8 cellular contexts compared by ENCODE assay signal in the genomic region with DNA sequence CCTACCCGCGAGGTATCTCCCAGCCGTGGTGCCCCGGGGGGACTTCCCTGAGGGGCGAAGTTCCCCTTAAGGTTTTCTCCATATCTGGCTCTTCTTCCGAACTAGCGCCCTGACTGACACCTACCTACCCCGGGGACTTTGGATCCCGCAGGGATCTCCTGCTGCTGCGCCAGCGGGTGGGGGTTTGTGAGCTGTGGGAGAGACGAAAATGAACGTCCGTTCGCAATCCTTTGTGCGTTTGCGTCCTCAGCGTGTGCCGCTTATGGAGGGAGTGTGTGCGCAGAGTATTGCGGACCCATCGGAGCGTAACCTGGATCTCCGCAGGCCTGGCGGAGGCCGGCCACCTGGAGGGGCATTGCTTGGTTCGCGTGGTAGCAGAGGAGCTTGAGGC. TPM values are rescaled to one million over a fixed set of nuclear protein-coding genes. Genes with fewer than 3 reads are reported as not detected.
A peak's percentile ranks its signal among the peaks of the same experiment; 100 is the strongest.
DNase-seq lines count a peak whose midpoint lies in the region; ATAC-seq, FAIRE-seq and TF ChIP-seq lines count a peak whose summit lies in the region.

No MANE protein-coding gene starts in this region.

- peaks cover under 1% of the 10 kb centered on the region; the same call in 1 of the 2 replicates for H4K20me1 ChIP-seq in HepG2 (ENCODE audit: insufficient read depth, low read length)

- peaks cover 20% of the 10 kb centered on the region for H3K4me1 ChIP-seq in CD4-positive, CD25-positive, alpha-beta regulatory T cell (ENCODE audit: control insufficient read depth, insufficient read depth, low read length, poor library complexity, severe bottlenecking)
- H3K4me1 ChIP-seq in SJSA1 (replicated peaks): peaks cover 15% of the 10 kb centered on the region
- no peaks in the 10 kb centered on the region for H3K4me1 ChIP-seq in colonic mucosa
- peaks cover 44% of the 10 kb centered on the region for H3K4me1 ChIP-seq in HepG2 (ENCODE audit: insufficient read depth, low read length)

- TF ChIP-seq EP300 in HepG2 (IDR thresholded peaks at IDR 0.05; ENCODE audit: low read depth in 2 of 2, low read length in 2 of 2) (no peak), HepG2 (CRISPR knock-in tag; IDR thresholded peaks at IDR 0.05; ENCODE audit: borderline replicate concordance) (no peak)

- ATAC-seq in CD4-positive, CD25-positive, alpha-beta regulatory T cell (ENCODE audit: low read depth in 2 of 2): peak; percentile 5 to 8
- ATAC-seq in GM19395 (IDR thresholded peaks at IDR 0.05; ENCODE audit: unreplicated experiment) (peak; percentile 28), HepG2 (peak; percentile 74)
- ATAC-seq in stimulated activated effector memory CD8-positive, alpha-beta T cell treated with anti-CD3 and anti-CD28 coated beads, Interleukin-12 subunit alpha, Interleukin-12 subunit beta, amount 100 ng/mL, for 72 hours: peak; percentile 62

- intact Hi-C loops in colonic mucosa (cut with DNase I) (no loop called here), HepG2 (cut with micrococcal nuclease; ENCODE audit: unreplicated experiment) (loop anchor here (10.0 kb wide), 1 partner anchor 59 kb away; the partner anchor contains the start of gene UBE2Q2)

- H3K9ac ChIP-seq in colonic mucosa (ENCODE audit: low read depth in 2 of 2, low read length in 2 of 2): peak overlapping the region; percentile 88 to 95
- peak overlapping the region; percentile 95 for H3K9ac ChIP-seq in HepG2 (ENCODE audit: insufficient read depth, low read depth, low read length)

- no peak for FAIRE-seq in HepG2 (lab: Jason Lieb, UNC)

- TF ChIP-seq POLR2A in HepG2 (IDR thresholded peaks at IDR 0.05; ENCODE audit: insufficient read depth in 1 of 2, low read depth in 2 of 2, low read length in 2 of 2): no peak; a peak in 1 of 4 replicates

- TF ChIP-seq CTCF in colonic mucosa (IDR thresholded peaks at IDR 0.05) (no peak), HepG2 (CRISPR knock-in tag; IDR thresholded peaks at IDR 0.05) (no peak), GM13977 (IDR thresholded peaks at IDR 0.05; ENCODE audit: extremely low read depth, insufficient read depth, missing control alignments) (no peak)

- in situ Hi-C loops in HepG2 (cut with HindIII; ENCODE audit: extremely low pct_ligation_motif_present, low pct_unique_long_range_greater_than_20kb) (no loop called here), GM13977 (cut with MboI; ENCODE audit: low pct_unique_long_range_greater_than_20kb, low sequenced_read_pairs, unreplicated experiment) (no loop called here)

- DNase-seq in CD4-positive, CD25-positive, alpha-beta regulatory T cell: peak in 1 of 3 donors; percentile 58
- peak; percentile 17 for DNase-seq in HPDE6-E6E7 (ENCODE audit: extremely low spot score)
- DNase-seq in SJSA1 (ENCODE audit: low read depth in 1 of 2, low spot score in 2 of 2): no peak
- DNase-seq in colonic mucosa: peak; percentile 60
- DNase-seq in HepG2 (ENCODE audit: low spot score): peak; percentile 43
- peak in 1 of 2 donors; percentile 6 for DNase-seq in stimulated activated effector memory CD8-positive, alpha-beta T cell treated with anti-CD3 and anti-CD28 coated beads, Interleukin-12 subunit alpha, Interleukin-12 subunit beta, amount 100 ng/mL, for 72 hours (ENCODE audit: low spot score in 2 of 2)
- DNase-seq in GM13977 (ENCODE audit: low spot score): no peak

- CTCF ChIA-PET in HepG2 (lab: Yijun Ruan, JAX; ENCODE audit: low intra/inter-chr PET ratio, low total read pairs): no interaction called here

- H3K9me3 Mint-ChIP-seq in CD4-positive, CD25-positive, alpha-beta regulatory T cell: no peaks in the 10 kb centered on the region
- H3K9me3 Mint-ChIP-seq in stimulated activated effector memory CD8-positive, alpha-beta T cell treated with anti-CD3 and anti-CD28 coated beads, Interleukin-12 subunit alpha, Interleukin-12 subunit beta, amount 100 ng/mL, for 72 hours: no peaks in the 10 kb centered on the region

- peak overlapping the region; percentile 85 for H3K4me3 ChIP-seq in CD4-positive, CD25-positive, alpha-beta regulatory T cell (ENCODE audit: low read depth, low read length)
- H3K4me3 ChIP-seq in SJSA1: peak overlapping the region; percentile 90
- peak overlapping the region; percentile 80 for H3K4me3 ChIP-seq in colonic mucosa
- H3K4me3 ChIP-seq in HepG2 (replicated peaks in 1 of 3; ENCODE audit: insufficient read depth in 1 of 3, low read depth in 2 of 3, low read length in 3 of 3): peak overlapping the region; percentile 92 to 99 (median 97)

- peaks cover 11% of the 10 kb centered on the region for H3K36me3 ChIP-seq in CD4-positive, CD25-positive, alpha-beta regulatory T cell (ENCODE audit: control insufficient read depth, insufficient read depth, low read length)
- H3K36me3 ChIP-seq in SJSA1 (peaks cover 51% of the 10 kb centered on the region), colonic mucosa (peaks cover 3% of the 10 kb centered on the region), HepG2 (replicated peaks in 1 of 2; ENCODE audit: control insufficient read depth in 1 of 2, insufficient read depth in 2 of 2, low read length in 2 of 2) (peaks cover 4 to 14% of the 10 kb centered on the region in 2 experiments)

- peak overlapping the region; percentile 82 for H3K4me2 ChIP-seq in HepG2 (ENCODE audit: low read depth, low read length)

- H3K27ac ChIP-seq in CD4-positive, CD25-positive, alpha-beta regulatory T cell (ENCODE audit: insufficient read depth, low read length, poor library complexity, severe bottlenecking): peak overlapping the region; percentile 73
- H3K27ac ChIP-seq in SJSA1: peak overlapping the region; percentile 43
- H3K27ac ChIP-seq in colonic mucosa: peak overlapping the region; percentile 89
- peak overlapping the region; percentile 89 for H3K27ac ChIP-seq in HepG2 (ENCODE audit: extremely low read length, insufficient read depth, low read length)

- 0% methylated on average over 18 of the region's 28 CpGs for WGBS in HepG2 (ENCODE audit: low lambda C conversion rate)

- no peaks in the 10 kb centered on the region for H3K9me3 ChIP-seq in CD4-positive, CD25-positive, alpha-beta regulatory T cell (ENCODE audit: control insufficient read depth in 2 of 2, low read length in 2 of 2)
- H3K9me3 ChIP-seq in SJSA1 (replicated peaks) (no peaks in the 10 kb centered on the region), colonic mucosa (no peaks in the 10 kb centered on the region), HepG2 (ENCODE audit: low read length) (no peaks in the 10 kb centered on the region)

- peak overlapping the region; percentile 33 to 94 (median 91) for H3K27ac Mint-ChIP-seq in CD4-positive, CD25-positive, alpha-beta regulatory T cell
- peak overlapping the region; percentile 95 for H3K27ac Mint-ChIP-seq in stimulated activated effector memory CD8-positive, alpha-beta T cell treated with anti-CD3 and anti-CD28 coated beads, Interleukin-12 subunit alpha, Interleukin-12 subunit beta, amount 100 ng/mL, for 72 hours

- TSS peak; percentile 71 for BruUV-seq in HepG2 (replicated peaks; lab: Mats Ljungman, UMichigan)

- H3K4me1 Mint-ChIP-seq in CD4-positive, CD25-positive, alpha-beta regulatory T cell: peaks cover 24 to 55% (median 34%) of the 10 kb centered on the region in 4 donors
- peaks cover 23% of the 10 kb centered on the region for H3K4me1 Mint-ChIP-seq in stimulated activated effector memory CD8-positive, alpha-beta T cell treated with anti-CD3 and anti-CD28 coated beads, Interleukin-12 subunit alpha, Interleukin-12 subunit beta, amount 100 ng/mL, for 72 hours

- no peaks in the 10 kb centered on the region for H3K27me3 ChIP-seq in CD4-positive, CD25-positive, alpha-beta regulatory T cell (ENCODE audit: control insufficient read depth, insufficient read depth, low read length)
- H3K27me3 ChIP-seq in SJSA1 (replicated peaks) (no peaks in the 10 kb centered on the region), colonic mucosa (no peaks in the 10 kb centered on the region), HepG2 (ENCODE audit: control insufficient read depth in 1 of 2, insufficient read depth in 2 of 2, low read length in 2 of 2) (no peaks in the 10 kb centered on the region; a peak in 1 of 5 replicates)

- POLR2A ChIA-PET in HepG2 (lab: Yijun Ruan, JAX): interaction anchor here (0.7 to 2.2 kb wide), 5 partner anchors 15 to 450 kb away, joined by 3 to 8 read pairs (median 4); partner anchors contain the start of gene UBE2Q2

- H3K4me3 Mint-ChIP-seq in CD4-positive, CD25-positive, alpha-beta regulatory T cell: peak overlapping the region; percentile 94 to 99 (median 98)
- H3K4me3 Mint-ChIP-seq in stimulated activated effector memory CD8-positive, alpha-beta T cell treated with anti-CD3 and anti-CD28 coated beads, Interleukin-12 subunit alpha, Interleukin-12 subunit beta, amount 100 ng/mL, for 72 hours: peak overlapping the region; percentile 90

- peaks cover 51% of the 10 kb centered on the region for H3K79me2 ChIP-seq in HepG2 (ENCODE audit: insufficient read depth, low read length)

- H3K27me3 Mint-ChIP-seq in CD4-positive, CD25-positive, alpha-beta regulatory T cell: peaks cover 4% of the 10 kb centered on the region

- H2AFZ ChIP-seq in HepG2 (ENCODE audit: low read length): peak overlapping the region; percentile 77

- peaks cover 8% of the 10 kb centered on the region for H3K36me3 Mint-ChIP-seq in CD4-positive, CD25-positive, alpha-beta regulatory T cell
- peaks cover 22% of the 10 kb centered on the region for H3K36me3 Mint-ChIP-seq in stimulated activated effector memory CD8-positive, alpha-beta T cell treated with anti-CD3 and anti-CD28 coated beads, Interleukin-12 subunit alpha, Interleukin-12 subunit beta, amount 100 ng/mL, for 72 hours

- no peak for TF ChIP-seq RAD21 in HepG2 (CRISPR knock-in tag; IDR thresholded peaks at IDR 0.05)

RNA-seq across cellular contexts. Expression of gene FBXO22, which starts 0.6 kb away (rescaled TPM):
- 11.3 TPM for total RNA-seq in CD4-positive, CD25-positive, alpha-beta regulatory T cell
- polyA plus RNA-seq in CD4-positive, CD25-positive, alpha-beta regulatory T cell: 10 to 100 TPM; 19.5 to 27.3 (median 20.5) TPM
- total RNA-seq in SJSA1 (2014; rRNA removed; shearing (Covaris generic)): 63.6 and 66.9 TPM in 2 replicates
- total RNA-seq in colonic mucosa (10 to 100 TPM; 30.7 to 40.1 TPM), HepG2 (2016; rRNA removed; fragmentation: Illumina TruSeq; extraction: Trizol) (112 and 179 TPM in 2 replicates)
- 21.5 and 24.9 TPM in 2 replicates for total RNA-seq in HepG2 (2016; cell fraction: cytosol; rRNA removed; fragmentation: Illumina TruSeq; extraction: Trizol; ENCODE audit: low read depth)
- total RNA-seq in HepG2 (2016; cell fraction: insoluble cytoplasmic fraction; rRNA removed; fragmentation: Illumina TruSeq; extraction: Trizol): 120 and 197 TPM in 2 replicates
- total RNA-seq in HepG2 (2016; cell fraction: membrane; rRNA removed; fragmentation: Illumina TruSeq; extraction: Trizol): 48.5 and 56.0 TPM in 2 replicates
- total RNA-seq in HepG2 (2016; cell fraction: nucleus; rRNA removed; fragmentation: Illumina TruSeq; extraction: Trizol): 74.1 and 87.3 TPM in 2 replicates
- polyA plus RNA-seq in HepG2 (2011; rRNA removed): 42.5 and 45.7 TPM in 2 replicates
- 29.7 and 36.0 TPM in 2 replicates for polyA plus RNA-seq in HepG2 (2011; cell fraction: cytosol; rRNA removed)
- polyA plus RNA-seq in HepG2 (2011; cell fraction: nucleus; rRNA removed): 27.8 and 32.3 TPM in 2 replicates
- polyA plus RNA-seq in HepG2 (2012): 49.1 and 62.3 TPM in 2 replicates
- polyA plus RNA-seq in HepG2 (2016; cell fraction: cytosol; fragmentation: Illumina TruSeq; extraction: Trizol; ENCODE audit: low read depth): 22.4 and 27.7 TPM in 2 replicates
- 149 and 155 TPM in 2 replicates for polyA plus RNA-seq in HepG2 (2016; cell fraction: insoluble cytoplasmic fraction; fragmentation: Illumina TruSeq; extraction: Trizol; ENCODE audit: low read depth)
- 36.1 and 39.4 TPM in 2 replicates for polyA plus RNA-seq in HepG2 (2016; cell fraction: membrane; fragmentation: Illumina TruSeq; extraction: Trizol; ENCODE audit: low read depth)
- polyA plus RNA-seq in HepG2 (2016; cell fraction: nucleus; fragmentation: Illumina TruSeq; extraction: Trizol; ENCODE audit: insufficient read depth, low read depth): 78.1 and 88.1 TPM in 2 replicates
- 79.9 and 90.6 TPM in 2 replicates for polyA minus RNA-seq in HepG2 (2011; rRNA and poly(A)+ RNA removed; ENCODE audit: low replicate concordance)
- polyA minus RNA-seq in HepG2 (2011; cell fraction: cytosol; rRNA and poly(A)+ RNA removed): 46.8 and 48.9 TPM in 2 replicates
- polyA minus RNA-seq in HepG2 (2011; cell fraction: nucleus; rRNA and poly(A)+ RNA removed): 61.4 and 66.2 TPM in 2 replicates

Comparison
In these comparisons a context has a peak if more than half of its experiments do, and no peak if none do; other contexts are left out.
1. ATAC-seq: peak in every context shown above with its lines; median percentile 74 in HepG2; 62 in stimulated activated effector memory CD8-positive, alpha-beta T cell treated with anti-CD3 and anti-CD28 coated beads, Interleukin-12 subunit alpha, Interleukin-12 subunit beta, amount 100 ng/mL, for 72 hours; 28 in GM19395; 6 in CD4-positive, CD25-positive, alpha-beta regulatory T cell.
2. DNase-seq: peak in HPDE6-E6E7 (single experiment), colonic mucosa (single experiment) and HepG2 (single experiment); none in SJSA1 (0 of 2) and GM13977 (single experiment).
3. Peak in every context shown above with its lines, with median percentiles within 50 percentile points of each other: H3K27ac ChIP-seq and H3K4me3 ChIP-seq.